In the genomic region with DNA sequence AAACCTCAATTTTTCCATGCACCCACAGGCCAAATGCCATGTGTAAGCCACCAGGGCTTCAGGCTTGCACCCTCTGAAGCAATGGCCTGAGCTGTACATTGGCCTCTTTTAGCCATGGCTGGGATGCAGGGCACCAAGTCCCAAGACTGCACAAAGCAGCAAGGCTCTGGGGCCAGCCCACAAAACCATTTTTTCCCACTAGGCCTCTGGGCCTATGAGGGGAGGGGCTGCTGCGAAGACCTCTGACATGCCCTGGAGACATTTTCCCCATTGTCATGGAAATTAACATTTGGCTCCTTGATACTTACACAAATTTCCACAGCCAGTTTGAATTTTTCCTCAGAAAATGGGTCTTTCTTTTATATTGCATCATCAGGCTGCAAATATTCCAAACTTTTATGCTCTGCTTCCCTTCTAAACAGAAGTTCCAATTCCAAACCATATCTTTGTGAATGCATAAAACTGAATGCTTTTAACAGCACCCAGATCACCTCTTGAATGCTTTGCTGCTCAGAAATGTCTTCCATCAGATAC, we compare ENCODE assay signal across 9 cellular contexts.
"Had no signal": no experiment of that assay in that cellular context is flagged by ENCODE, and none has a peak within 500 bp of the region (broad histone marks: within the 10 kb centered on the region; RNA-seq: fewer than 3 reads in every experiment).

No MANE protein-coding gene starts in this region.

- H2AFZ ChIP-seq: GM23338 had no signal

- H3K4me3 ChIP-seq: GM23338 had no signal

- DNase-seq: H9, HCEC 1CT, HFFc6, KG1 had no signal

- FAIRE-seq: H1, H54 had no signal

- H3K4me3 Mint-ChIP-seq: GM23338, H9, HFFc6, IgD-negative memory B cell had no signal

- H3K27ac Mint-ChIP-seq: GM23338, H9, HFFc6 had no signal

- H3K4me1 Mint-ChIP-seq: GM23338, H9 had no signal

- H3K27ac ChIP-seq: HL-60 had no signal

- ATAC-seq: GM23338 had no signal

- H3K4me2 ChIP-seq: GM23338 had no signal
